Comparison of ENCODE assay signal across 8 cellular contexts in the genomic region with DNA sequence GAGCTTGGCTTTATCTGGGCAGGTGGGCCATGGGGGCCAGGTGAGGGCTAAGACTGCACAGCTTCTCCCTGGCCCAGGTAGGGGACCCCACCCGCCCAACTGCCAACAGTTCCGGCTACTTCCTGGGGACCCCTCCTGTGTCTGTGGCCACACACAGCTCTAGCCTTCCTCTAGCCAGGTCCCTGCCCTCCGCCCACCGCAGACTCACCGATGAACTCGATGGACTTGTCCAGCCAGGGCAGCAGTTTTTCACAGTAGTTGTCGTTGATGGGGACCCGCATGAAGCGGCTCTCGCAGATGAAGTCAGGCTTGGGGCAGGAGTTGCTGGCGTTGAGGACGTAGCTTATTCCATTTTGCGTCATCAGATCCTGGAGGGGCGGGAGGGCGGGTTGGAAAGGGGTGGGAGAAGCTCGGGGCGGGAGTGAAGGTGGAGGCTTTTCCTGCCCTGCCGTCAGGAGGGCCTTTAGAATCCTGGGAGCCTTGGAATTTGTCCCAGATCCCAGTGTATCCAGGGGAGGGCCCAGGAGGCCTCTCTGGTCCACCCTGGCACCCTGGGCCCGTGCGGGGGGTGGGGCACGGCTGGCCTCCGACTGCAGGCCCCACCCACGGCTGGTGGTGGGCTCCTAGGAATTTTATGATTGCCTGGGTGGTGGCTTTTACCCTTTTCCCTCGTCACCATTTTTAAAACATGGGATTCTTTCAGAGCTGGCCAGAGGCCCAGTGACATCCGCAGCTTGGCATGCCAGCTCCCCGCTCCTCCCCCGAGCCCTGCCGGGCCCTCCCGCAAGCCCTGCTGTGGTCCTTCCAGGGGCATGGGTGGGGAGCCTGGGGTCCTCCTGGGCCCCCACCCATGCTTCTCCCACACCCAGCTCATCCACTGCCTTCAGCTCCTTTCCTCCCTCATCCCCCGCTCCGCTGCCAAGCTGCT. TPM values are rescaled to one million over a fixed set of nuclear protein-coding genes. Genes with fewer than 3 reads are reported as not detected.
A peak's percentile ranks its signal among the peaks of the same experiment; 100 is the strongest.
DNase-seq lines count a peak whose midpoint lies in the region; ATAC-seq and TF ChIP-seq lines count a peak whose summit lies in the region.

No MANE protein-coding gene starts in this region.

- H3K79me2 ChIP-seq in GM23338 (replicated peaks; ENCODE audit: insufficient read depth): no peaks in the 10 kb centered on the region
- H3K79me2 ChIP-seq in hepatocyte: no peaks in the 10 kb centered on the region

- H3K36me3 Mint-ChIP-seq in GM23338 (ENCODE audit: low read depth) (no peaks in the 10 kb centered on the region), brain (peaks cover 9% of the 10 kb centered on the region)
- no peaks in the 10 kb centered on the region for H3K36me3 Mint-ChIP-seq in activated T-helper 1 cell treated with anti-CD3 and anti-CD28 coated beads, Interleukin-12 subunit alpha, Interleukin-12 subunit beta, Interleukin-2, Interleukin-4 antibody, amounts not matched to agents 30 ng/mL and 10 ng/mL and 1 ng/mL, durations not matched to agents 14 hours and 24 hours and 36 hours (ENCODE audit: low read depth)

- H3K36me3 ChIP-seq in GM23338 (ENCODE audit: insufficient read depth) (no peaks in the 10 kb centered on the region), hepatocyte (replicated peaks; ENCODE audit: insufficient read depth, low read depth) (no peaks in the 10 kb centered on the region), skeletal muscle tissue (ENCODE audit: control insufficient read depth in 3 of 3, insufficient read depth in 3 of 3, low read length in 3 of 3) (peaks cover 2 to 40% (median 15%) of the 10 kb centered on the region in 3 donors)

- H3K9me2 ChIP-seq in GM23338 (ENCODE audit: insufficient read depth) (no peaks in the 10 kb centered on the region), hepatocyte (replicated peaks; ENCODE audit: insufficient read depth) (no peaks in the 10 kb centered on the region)

- no peaks in the 10 kb centered on the region for H3F3A ChIP-seq in GM23338 (replicated peaks; ENCODE audit: low read depth)

- H3K4me1 ChIP-seq in GM23338 (ENCODE audit: insufficient read depth) (peaks cover 31% of the 10 kb centered on the region), hepatocyte (ENCODE audit: insufficient read depth) (peaks cover 43% of the 10 kb centered on the region), skeletal muscle tissue (ENCODE audit: control insufficient read depth in 3 of 3, insufficient read depth in 3 of 3, low read length in 3 of 3) (peaks cover 23 to 56% (median 53%) of the 10 kb centered on the region in 3 donors)

- H3K27ac Mint-ChIP-seq in GM23338: no peak overlapping the region
- peak overlapping the region in 3 of 5 experiments; percentile 57 to 81 (median 67) for H3K27ac Mint-ChIP-seq in brain
- H3K27ac Mint-ChIP-seq in activated T-helper 1 cell treated with anti-CD3 and anti-CD28 coated beads, Interleukin-12 subunit alpha, Interleukin-12 subunit beta, Interleukin-2, Interleukin-4 antibody, amounts not matched to agents 30 ng/mL and 10 ng/mL and 1 ng/mL, durations not matched to agents 14 hours and 24 hours and 36 hours: no peak overlapping the region

- ATAC-seq in GM23338 (no peak), GM21447 (IDR thresholded peaks at IDR 0.05; ENCODE audit: unreplicated experiment) (no peak), GM19455 (IDR thresholded peaks at IDR 0.05; ENCODE audit: unreplicated experiment) (no peak), GM19023 (IDR thresholded peaks at IDR 0.05; ENCODE audit: unreplicated experiment) (no peak)

- 73% methylated on average over 16 of the region's 31 CpGs for WGBS in hepatocyte (ENCODE audit: low lambda C conversion rate, missing lambda C conversion rate)

- no peaks in the 10 kb centered on the region for H4K20me1 ChIP-seq in GM23338 (replicated peaks; ENCODE audit: insufficient read depth)
- no peaks in the 10 kb centered on the region for H4K20me1 ChIP-seq in hepatocyte (ENCODE audit: insufficient read depth, poor library complexity, severe bottlenecking)

- H3K9me3 Mint-ChIP-seq in GM23338 (no peaks in the 10 kb centered on the region), brain (no peaks in the 10 kb centered on the region)
- H3K9me3 Mint-ChIP-seq in activated T-helper 1 cell treated with anti-CD3 and anti-CD28 coated beads, Interleukin-12 subunit alpha, Interleukin-12 subunit beta, Interleukin-2, Interleukin-4 antibody, amounts not matched to agents 30 ng/mL and 10 ng/mL and 1 ng/mL, durations not matched to agents 14 hours and 24 hours and 36 hours: no peaks in the 10 kb centered on the region

- peak overlapping the region; percentile 38; the same call in 1 of the 3 replicates for H3K4me3 Mint-ChIP-seq in GM23338
- H3K4me3 Mint-ChIP-seq in brain: peak overlapping the region in 1 of 5 experiments; percentile 18
- H3K4me3 Mint-ChIP-seq in activated T-helper 1 cell treated with anti-CD3 and anti-CD28 coated beads, Interleukin-12 subunit alpha, Interleukin-12 subunit beta, Interleukin-2, Interleukin-4 antibody, amounts not matched to agents 30 ng/mL and 10 ng/mL and 1 ng/mL, durations not matched to agents 14 hours and 24 hours and 36 hours: no peak overlapping the region

- H3K27me3 Mint-ChIP-seq in GM23338 (ENCODE audit: insufficient read depth, low read depth, poor library complexity) (peaks cover 57% of the 10 kb centered on the region), brain (no peaks in the 10 kb centered on the region)
- peaks cover 2% of the 10 kb centered on the region for H3K27me3 Mint-ChIP-seq in activated T-helper 1 cell treated with anti-CD3 and anti-CD28 coated beads, Interleukin-12 subunit alpha, Interleukin-12 subunit beta, Interleukin-2, Interleukin-4 antibody, amounts not matched to agents 30 ng/mL and 10 ng/mL and 1 ng/mL, durations not matched to agents 14 hours and 24 hours and 36 hours (ENCODE audit: insufficient read depth)

- no peak for DNase-seq in GM23338 (ENCODE audit: low spot score)
- peak; percentile 71 for DNase-seq in hepatocyte (ENCODE audit: low spot score)
- no peak for DNase-seq in activated T-helper 1 cell treated with anti-CD3 and anti-CD28 coated beads, Interleukin-12 subunit alpha, Interleukin-12 subunit beta, Interleukin-2, Interleukin-4 antibody, amounts not matched to agents 30 ng/mL and 10 ng/mL and 1 ng/mL, durations not matched to agents 14 hours and 24 hours and 36 hours (ENCODE audit: low spot score)

- intact Hi-C loops in activated T-helper 1 cell treated with anti-CD3 and anti-CD28 coated beads, Interleukin-12 subunit alpha, Interleukin-12 subunit beta, Interleukin-2, Interleukin-4 antibody, amounts not matched to agents 30 ng/mL and 10 ng/mL and 1 ng/mL, durations not matched to agents 14 hours and 24 hours and 36 hours (cut with micrococcal nuclease): no loop called here

- H3K9ac ChIP-seq in skeletal muscle tissue (ENCODE audit: low read depth in 1 of 3, low read length in 3 of 3): peak overlapping the region in 2 of 3 donors; percentile 71 to 84

- H3K4me1 Mint-ChIP-seq in GM23338 (peaks cover 30% of the 10 kb centered on the region), brain (peaks cover 9% of the 10 kb centered on the region)
- H3K4me1 Mint-ChIP-seq in activated T-helper 1 cell treated with anti-CD3 and anti-CD28 coated beads, Interleukin-12 subunit alpha, Interleukin-12 subunit beta, Interleukin-2, Interleukin-4 antibody, amounts not matched to agents 30 ng/mL and 10 ng/mL and 1 ng/mL, durations not matched to agents 14 hours and 24 hours and 36 hours (ENCODE audit: low read depth): no peaks in the 10 kb centered on the region

- H3K27me3 ChIP-seq in GM23338 (ENCODE audit: insufficient read depth) (peaks cover 48% of the 10 kb centered on the region), hepatocyte (no peaks in the 10 kb centered on the region), skeletal muscle tissue (ENCODE audit: control insufficient read depth in 3 of 3, insufficient read depth in 3 of 3, low read length in 3 of 3) (no peaks in the 10 kb centered on the region)

- H3K4me2 ChIP-seq in GM23338: peak overlapping the region; percentile 76
- peak overlapping the region; percentile 5 for H3K4me2 ChIP-seq in hepatocyte

- TF ChIP-seq CTCF in GM23338 (conservative IDR thresholded peaks at IDR 0.05; ENCODE audit: low read depth in 2 of 2) (no peak), brain (conservative IDR thresholded peaks at IDR 0.05) (no peak), hepatocyte (IDR thresholded peaks at IDR 0.05; ENCODE audit: poor library complexity) (no peak)

- no peaks in the 10 kb centered on the region for H3K9me3 ChIP-seq in hepatocyte (ENCODE audit: low read depth)
- no peaks in the 10 kb centered on the region for H3K9me3 ChIP-seq in skeletal muscle tissue (ENCODE audit: control insufficient read depth in 3 of 3, low read length in 3 of 3)

- H2AFZ ChIP-seq in GM23338 (no peak overlapping the region), hepatocyte (no peak overlapping the region)

- H3K4me3 ChIP-seq in GM23338 (no peak overlapping the region), hepatocyte (no peak overlapping the region), skeletal muscle tissue (ENCODE audit: low read length in 3 of 3) (peak overlapping the region in 2 of 3 donors; percentile 35 to 52)

- H3K27ac ChIP-seq in GM23338 (ENCODE audit: low read depth): no peak overlapping the region
- peak overlapping the region; percentile 76 for H3K27ac ChIP-seq in hepatocyte
- peak overlapping the region; percentile 89 for H3K27ac ChIP-seq in skeletal muscle tissue (ENCODE audit: low read depth, low read length)

RNA-seq across cellular contexts. Expression of a gene that starts 13.9 kb away (rescaled TPM):
- total RNA-seq in GM23338 (2014; rRNA removed; shearing (Covaris generic)): 1.1 and 3.3 TPM in 2 replicates
- 1.1 TPM in 2 replicates for polyA plus RNA-seq in GM23338 (2016; fragmentation: Nextera tagmentation; extraction: Ambion mirVana)
- polyA plus RNA-seq in brain (ENCODE audit: insufficient read depth, low read depth, low replicate concordance): 29.6 TPM
- 7.9 and 8.0 TPM in 2 replicates for total RNA-seq in hepatocyte
- 13.0 and 17.7 TPM in 2 replicates for polyA plus RNA-seq in hepatocyte
- total RNA-seq in skeletal muscle tissue: 0.52 TPM
- total RNA-seq in activated T-helper 1 cell treated with anti-CD3 and anti-CD28 coated beads, Interleukin-12 subunit alpha, Interleukin-12 subunit beta, Interleukin-2, Interleukin-4 antibody, amounts not matched to agents 30 ng/mL and 10 ng/mL and 1 ng/mL, durations not matched to agents 14 hours and 24 hours and 36 hours: 2.3 and 2.4 TPM in 2 replicates

RNA-seq across cellular contexts. Expression of a gene that starts 26.9 kb away (rescaled TPM):
- total RNA-seq in GM23338 (2014; rRNA removed; shearing (Covaris generic)): not detected in 2 replicates
- polyA plus RNA-seq in GM23338 (2016; fragmentation: Nextera tagmentation; extraction: Ambion mirVana) (not detected in 2 replicates), brain (ENCODE audit: insufficient read depth, low read depth, low replicate concordance) (not detected), hepatocyte (0.28 TPM in 1 of 2 replicates, not detected in the other)
- total RNA-seq in hepatocyte (not detected in 2 replicates), skeletal muscle tissue (not detected)
- not detected in 2 replicates for total RNA-seq in activated T-helper 1 cell treated with anti-CD3 and anti-CD28 coated beads, Interleukin-12 subunit alpha, Interleukin-12 subunit beta, Interleukin-2, Interleukin-4 antibody, amounts not matched to agents 30 ng/mL and 10 ng/mL and 1 ng/mL, durations not matched to agents 14 hours and 24 hours and 36 hours

RNA-seq across cellular contexts. Expression of a gene that starts 39.9 kb away (rescaled TPM):
- not detected in 2 replicates for total RNA-seq in GM23338 (2014; rRNA removed; shearing (Covaris generic))
- not detected in 2 replicates for polyA plus RNA-seq in GM23338 (2016; fragmentation: Nextera tagmentation; extraction: Ambion mirVana)
- polyA plus RNA-seq in brain (ENCODE audit: insufficient read depth, low read depth, low replicate concordance): not detected
- not detected in 2 replicates for total RNA-seq in hepatocyte
- polyA plus RNA-seq in hepatocyte: not detected in 2 replicates
- total RNA-seq in skeletal muscle tissue: not detected
- not detected in 2 replicates for total RNA-seq in activated T-helper 1 cell treated with anti-CD3 and anti-CD28 coated beads, Interleukin-12 subunit alpha, Interleukin-12 subunit beta, Interleukin-2, Interleukin-4 antibody, amounts not matched to agents 30 ng/mL and 10 ng/mL and 1 ng/mL, durations not matched to agents 14 hours and 24 hours and 36 hours

RNA-seq across cellular contexts. Expression of a gene that starts 50.1 kb away (rescaled TPM):
- total RNA-seq in GM23338 (2014; rRNA removed; shearing (Covaris generic)): not detected in 2 replicates
- polyA plus RNA-seq in GM23338 (2016; fragmentation: Nextera tagmentation; extraction: Ambion mirVana) (not detected in 2 replicates), brain (ENCODE audit: insufficient read depth, low read depth, low replicate concordance) (not detected), hepatocyte (not detected in 2 replicates)
- total RNA-seq in hepatocyte (not detected in 2 replicates), skeletal muscle tissue (not detected)
- total RNA-seq in activated T-helper 1 cell treated with anti-CD3 and anti-CD28 coated beads, Interleukin-12 subunit alpha, Interleukin-12 subunit beta, Interleukin-2, Interleukin-4 antibody, amounts not matched to agents 30 ng/mL and 10 ng/mL and 1 ng/mL, durations not matched to agents 14 hours and 24 hours and 36 hours: not detected in 2 replicates

Comparison
In these comparisons a context has a peak if more than half of its experiments do, and no peak if none do; other contexts are left out.
1. H3K4me3 ChIP-seq: peak in skeletal muscle tissue (2 of 3); none in GM23338 (single experiment) and hepatocyte (single experiment).
2. H3K27ac Mint-ChIP-seq: peak in brain (3 of 5); none in GM23338 (single experiment) and activated T-helper 1 cell treated with anti-CD3 and anti-CD28 coated beads, Interleukin-12 subunit alpha, Interleukin-12 subunit beta, Interleukin-2, Interleukin-4 antibody, amounts not matched to agents 30 ng/mL and 10 ng/mL and 1 ng/mL, durations not matched to agents 14 hours and 24 hours and 36 hours (single experiment).